Comparison of ENCODE assay signal across 26 cellular contexts in genomic region chrX:111008126-111008525, GRCh38.
"Had no signal": no experiment of that assay in that cellular context is flagged by ENCODE, and none has a peak within 500 bp of the region (broad histone marks: within the 10 kb centered on the region; RNA-seq: fewer than 3 reads in every experiment).

No MANE protein-coding gene starts in this region.

- H3K36me3 ChIP-seq: esophagus muscularis mucosa, gastroesophageal sphincter, heart left ventricle, left lung, lower lobe of right lung had no signal

- H3K4me3 Mint-ChIP-seq: immature natural killer cell, mesothelial cell of epicardium, naive B cell had no signal

- FAIRE-seq: colon, endothelial cell of umbilical vein, frontal cortex, kidney had no signal

- H3K4me1 Mint-ChIP-seq: immature natural killer cell, mesothelial cell of epicardium, naive B cell had no signal

- H3K9me3 Mint-ChIP-seq: mesothelial cell of epicardium had no signal

- H3K27me3 ChIP-seq: esophagus muscularis mucosa, foreskin keratinocyte, gastroesophageal sphincter, hepatocyte had no signal

- H2AFZ ChIP-seq: hepatocyte had no signal

- H3K27ac ChIP-seq: coronary artery, dorsolateral prefrontal cortex, esophagus muscularis mucosa, foreskin keratinocyte, gastroesophageal sphincter, heart left ventricle, hepatocyte, left lung, lower lobe of right lung had no signal

- H3K4me2 ChIP-seq: hepatocyte had no signal

- H3K4me3 ChIP-seq: coronary artery, dorsolateral prefrontal cortex, esophagus muscularis mucosa, gastroesophageal sphincter, heart left ventricle, hepatocyte, left lung, lower lobe of right lung, mucosa of descending colon had no signal

- H3K9me3 ChIP-seq: esophagus muscularis mucosa, gastroesophageal sphincter, heart left ventricle, left lung, lower lobe of right lung, mucosa of descending colon had no signal

- DNase-seq: dermis blood vessel endothelial cell; dorsolateral prefrontal cortex; effector CD4-positive, alpha-beta T cell; effector memory CD4-positive, alpha-beta T cell; foreskin keratinocyte; heart left ventricle; hypothalamus; immature natural killer cell; islet precursor cell; kidney; kidney glomerular epithelial cell; left colon; left lung; left ventricle myocardium superior; lower lobe of right lung; mesenchymal stem cell; mucosa of descending colon; naive B cell had no signal

- H3K79me2 ChIP-seq: hepatocyte had no signal

- H3K27ac Mint-ChIP-seq: immature natural killer cell, mesothelial cell of epicardium, naive B cell had no signal

- H3K36me3 Mint-ChIP-seq: immature natural killer cell, mesothelial cell of epicardium, naive B cell had no signal

- H3K4me1 ChIP-seq: esophagus muscularis mucosa, foreskin keratinocyte, gastroesophageal sphincter, heart left ventricle, left lung, lower lobe of right lung had no signal
